In the genomic region with DNA sequence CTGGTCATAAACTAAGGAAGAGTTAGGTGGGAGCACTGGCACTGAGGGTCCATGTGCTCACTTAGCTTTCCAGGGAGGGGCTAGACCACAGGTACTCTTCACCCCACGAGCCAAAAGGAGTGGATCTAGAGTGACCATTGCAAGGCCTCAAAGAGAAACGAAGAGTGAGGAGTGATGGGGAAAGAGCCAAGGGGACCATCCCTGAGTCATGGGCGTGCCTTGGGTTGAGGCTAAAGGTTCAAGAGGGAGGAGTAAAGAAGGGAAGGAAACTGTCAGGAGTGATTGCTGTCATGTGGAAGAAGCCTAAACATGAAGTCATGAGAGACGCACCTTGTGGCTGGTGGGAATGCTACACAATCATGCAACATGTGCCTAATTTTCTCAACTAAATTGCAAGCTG, we compare ENCODE assay signal across 21 cellular contexts.
"Had no signal": no experiment of that assay in that cellular context is flagged by ENCODE, and none has a peak within 500 bp of the region (broad histone marks: within the 10 kb centered on the region; RNA-seq: fewer than 3 reads in every experiment).

No MANE protein-coding gene starts in this region.

- H3K9me3 Mint-ChIP-seq: IgD-negative memory B cell had no signal

- H3K4me3 ChIP-seq: K562 had no signal

- H3K27ac ChIP-seq: HL-60, KMS-11 had no signal

- ATAC-seq: K562 had no signal

- H3K4me3 Mint-ChIP-seq: IgD-negative memory B cell had no signal

- DNase-seq: Kasumi-1, MM.1S, NCI-H1092 treated with DMSO at 0.1 percent for 48 hours, NCI-H1436, NCI-H187, NCI-H2029, NCI-H2081 treated with DMSO at 0.1 percent for 48 hours, NCI-H2171, NCI-H226, NCI-H446, NCI-H510A, NCI-H524 treated with DMSO at 0.1 percent for 48 hours, NCI-H69, NCI-H774, RPMI8226, SHP77, SK-N-SH had no signal

- H3K9me3 ChIP-seq: SK-N-SH had no signal

- H3K27ac Mint-ChIP-seq: IgD-negative memory B cell had no signal
